Comparison of ENCODE assay signal across 16 cellular contexts in genomic region chr3:127770671-127771370, GRCh38. TPM values are rescaled to one million over a fixed set of nuclear protein-coding genes. Genes with fewer than 3 reads are reported as not detected.
DNase-seq lines count a peak whose midpoint lies in the region; ATAC-seq and TF ChIP-seq lines count a peak whose summit lies in the region.
"Had no signal": no experiment of that assay in that cellular context is flagged by ENCODE, and none has a peak within 500 bp of the region (broad histone marks: within the 10 kb centered on the region; RNA-seq: fewer than 3 reads in every experiment).

No MANE protein-coding gene starts in this region.

- no peaks in the 10 kb centered on the region for H3K27me3 ChIP-seq in liver (ENCODE audit: control insufficient read depth in 4 of 4, insufficient read depth in 4 of 4, low read length in 3 of 4)
- H3K27me3 ChIP-seq: cardiac muscle cell had no signal

- peak overlapping the region; percentile 91 for H3K27ac ChIP-seq in RWPE1
- no peak overlapping the region for H3K27ac ChIP-seq in liver (ENCODE audit: low read depth in 1 of 2, low read length in 2 of 2)
- H3K27ac ChIP-seq: cardiac muscle cell had no signal

- H3K27ac Mint-ChIP-seq in T-cell: no peak overlapping the region
- H3K27ac Mint-ChIP-seq: activated naive CD8-positive, alpha-beta T cell treated with anti-CD3 and anti-CD28 coated beads, Interleukin-2, amount 10 ng/mL, durations not matched to agents 7 days and 5 days; activated T-cell treated with anti-CD3 and anti-CD28 coated beads, Interleukin-2, amount 50 U/mL, for 24 hours; stimulated activated naive CD8-positive, alpha-beta T cell treated with anti-CD3 and anti-CD28 coated beads, Interleukin-15, Interleukin-2, amounts not matched to agents 100 ng/mL and 50 ng/mL, for 24 hours had no signal

- TF ChIP-seq CTCF in AG10803 (conservative IDR thresholded peaks at IDR 0.05; ENCODE audit: low read length): no peak
- TF ChIP-seq CTCF in RWPE1 (conservative IDR thresholded peaks at IDR 0.05; ENCODE audit: low read depth): no peak
- TF ChIP-seq CTCF in liver (IDR thresholded peaks at IDR 0.05; ENCODE audit: low read depth, low read length, missing input control): no peak

- DNase-seq in AG10803 (ENCODE audit: low read depth): peak; percentile 54
- peak; percentile 17 for DNase-seq in KG1 (lab: John Stamatoyannopoulos, UW)
- no peak for DNase-seq in RWPE1 (ENCODE audit: low spot score)
- DNase-seq in activated CD8-positive, alpha-beta memory T cell treated with anti-CD3 and anti-CD28 coated beads, Interleukin-2, amount 50 U/mL, for 4 hours: no peak
- no peak for DNase-seq in activated effector memory CD4-positive, alpha-beta T cell treated with anti-CD3 and anti-CD28 coated beads, Interleukin-2, amount 50 U/mL, for 16 hours
- DNase-seq in COLO829 (ENCODE audit: low spot score): no peak
- DNase-seq in T-cell: no peak
- DNase-seq: activated CD4-positive, alpha-beta T cell treated with anti-CD3 and anti-CD28 coated beads for 48 hours; activated naive CD8-positive, alpha-beta T cell treated with anti-CD3 and anti-CD28 coated beads, Interleukin-2, amount 10 ng/mL, durations not matched to agents 7 days and 5 days; activated T-cell treated with anti-CD3 and anti-CD28 coated beads, Interleukin-2, amount 50 U/mL, for 24 hours; effector memory CD4-positive, alpha-beta T cell; HCEC 1CT; small intestine had no signal

- H3K27me3 Mint-ChIP-seq in T-cell: peaks cover 4 to 10% of the 10 kb centered on the region in 2 donors

- H3K4me3 ChIP-seq in AG10803 (ENCODE audit: low read length) (no peak overlapping the region), liver (ENCODE audit: low read depth in 1 of 3, low read length in 3 of 3) (no peak overlapping the region)
- H3K4me3 ChIP-seq: cardiac muscle cell had no signal

- no peak overlapping the region for H3K9ac ChIP-seq in liver (ENCODE audit: low read depth in 1 of 2, low read length in 2 of 2)

- CTCF ChIA-PET in RWPE1 (lab: Yijun Ruan, JAX): no interaction called here
- CTCF ChIA-PET in T-cell (lab: Charles Lee): no interaction called here

- H3K36me3 Mint-ChIP-seq in T-cell: no peaks in the 10 kb centered on the region
- H3K36me3 Mint-ChIP-seq: activated naive CD8-positive, alpha-beta T cell treated with anti-CD3 and anti-CD28 coated beads, Interleukin-2, amount 10 ng/mL, durations not matched to agents 7 days and 5 days had no signal

- H3K4me1 Mint-ChIP-seq in T-cell: peaks cover 0 to 3% (median 0%) of the 10 kb centered on the region in 3 donors

- POLR2A ChIA-PET in RWPE1 (lab: Yijun Ruan, JAX; ENCODE audit: low non-redundant PET): interaction anchor here (0.6 kb wide), 1 partner anchor 1233 kb away, joined by 3 read pairs; no protein-coding TSS in a partner anchor
- POLR2A ChIA-PET in T-cell (lab: Charles Lee): no interaction called here

- peaks cover 13 to 60% (median 39%) of the 10 kb centered on the region in 4 donors for H3K4me1 ChIP-seq in liver (ENCODE audit: control insufficient read depth in 4 of 4, insufficient read depth in 4 of 4, low read length in 3 of 4)

- H3K4me3 Mint-ChIP-seq in T-cell: no peak overlapping the region
- H3K4me3 Mint-ChIP-seq: activated naive CD8-positive, alpha-beta T cell treated with anti-CD3 and anti-CD28 coated beads, Interleukin-2, amount 10 ng/mL, durations not matched to agents 7 days and 5 days; activated T-cell treated with anti-CD3 and anti-CD28 coated beads, Interleukin-2, amount 50 U/mL, for 24 hours; stimulated activated naive CD8-positive, alpha-beta T cell treated with anti-CD3 and anti-CD28 coated beads, Interleukin-15, Interleukin-2, amounts not matched to agents 100 ng/mL and 50 ng/mL, for 24 hours had no signal

- 83% methylated on average over 7 of the region's 7 CpGs for WGBS in liver

- H3K36me3 ChIP-seq in liver (ENCODE audit: control insufficient read depth in 4 of 4, insufficient read depth in 3 of 4, low read depth in 1 of 4, low read length in 3 of 4): no peaks in the 10 kb centered on the region
- H3K36me3 ChIP-seq: cardiac muscle cell had no signal

- no peak for TF ChIP-seq RAD21 in liver (IDR thresholded peaks at IDR 0.05)

- peaks cover 4 to 8% (median 4%) of the 10 kb centered on the region in 3 donors for H3K9me3 Mint-ChIP-seq in T-cell

- no peaks in the 10 kb centered on the region for H3K9me3 ChIP-seq in liver (ENCODE audit: control insufficient read depth in 4 of 4, low read length in 3 of 4)

- ATAC-seq in T-cell (replicated peaks in 1 of 4): no peak

TF ChIP-seq in liver, 16 proteins besides CTCF, POLR2A, EP300 and RAD21:
- TF ChIP-seq RXRA (IDR thresholded peaks at IDR 0.05) (peak in 1 of 2 donors; percentile 30), SP1 (IDR thresholded peaks at IDR 0.05) (no peak), REST (IDR thresholded peaks at IDR 0.05) (no peak), NR2F2 (IDR thresholded peaks at IDR 0.05) (peak; percentile 71), HNF4A (conservative IDR thresholded peaks at IDR 0.05) (peak; percentile 41 to 72)

RNA-seq across cellular contexts. Expression of gene MGLL, which starts 51.5 kb away (rescaled TPM):
- 10 to 100 TPM in 1 of 2 donors, 1 to 10 TPM in 1; 9.4 to 75.4 TPM for total RNA-seq in liver
- 100 to 1,000 TPM in 1 of 2 donors, 10 to 100 TPM in 1; 72.9 to 277 TPM for polyA plus RNA-seq in liver
- total RNA-seq in T-cell: 1 to 10 TPM in 4 of 5 donors, under 1 TPM in 1; 0.78 to 3.7 (median 1.8) TPM

Comparison
In these comparisons a context has a peak if more than half of its experiments do, and no peak if none do; other contexts are left out.
1. DNase-seq: peak in AG10803 (single experiment) and KG1 (single experiment); none in RWPE1 (single experiment), activated CD8-positive, alpha-beta memory T cell treated with anti-CD3 and anti-CD28 coated beads, Interleukin-2, amount 50 U/mL, for 4 hours (single experiment), activated effector memory CD4-positive, alpha-beta T cell treated with anti-CD3 and anti-CD28 coated beads, Interleukin-2, amount 50 U/mL, for 16 hours (single experiment), COLO829 (single experiment) and T-cell (0 of 34).